ENCODE assay signal across 9 cellular contexts in the genomic region with DNA sequence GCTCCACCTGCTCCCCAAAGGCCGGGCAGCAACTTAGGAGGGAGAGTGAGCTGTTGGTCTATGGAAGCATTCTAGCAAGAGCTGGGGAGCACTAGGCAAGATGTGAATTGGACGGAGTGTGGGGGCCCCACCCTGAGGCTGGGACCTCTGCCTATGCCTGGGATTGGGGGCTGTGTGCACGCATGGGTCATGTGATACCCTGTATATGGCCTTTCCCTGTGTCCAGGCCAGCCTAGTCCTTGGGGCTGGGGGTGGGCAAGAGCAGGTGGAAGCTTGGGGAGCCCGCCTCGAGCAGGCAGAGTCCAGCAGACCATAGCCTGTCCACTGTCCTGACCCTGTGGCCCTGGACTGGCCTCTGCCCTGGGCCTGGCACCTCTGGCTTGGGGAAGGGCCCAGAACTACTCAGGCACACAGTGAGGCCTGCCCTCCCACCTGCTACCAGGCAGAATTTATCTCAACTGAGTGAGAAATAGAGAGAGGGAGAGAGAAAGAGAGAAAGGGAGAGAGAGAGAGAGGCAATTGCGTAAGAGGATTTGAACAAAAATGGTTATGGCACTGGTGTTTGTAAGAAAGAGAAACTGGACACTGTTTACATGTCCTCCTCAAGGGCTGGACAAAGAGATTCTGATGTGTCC. TPM values are rescaled to one million over a fixed set of nuclear protein-coding genes. Genes with fewer than 3 reads are reported as not detected.
DNase-seq lines count a peak whose midpoint lies in the region; ATAC-seq and TF ChIP-seq lines count a peak whose summit lies in the region.
"Had no signal": no experiment of that assay in that cellular context is flagged by ENCODE, and none has a peak within 500 bp of the region (broad histone marks: within the 10 kb centered on the region; RNA-seq: fewer than 3 reads in every experiment).

No MANE protein-coding gene starts in this region.

- peak overlapping the region; percentile 9 to 61 for H3K27ac ChIP-seq in liver (ENCODE audit: low read depth in 1 of 2, low read length in 2 of 2)
- peak overlapping the region; percentile 82 to 87 for H3K27ac ChIP-seq in testis

- intact Hi-C loops in testis (cut with DNase I; ENCODE audit: low total_unique reads), result no loop called here

- H3K36me3 ChIP-seq in liver (ENCODE audit: control insufficient read depth in 4 of 4, insufficient read depth in 3 of 4, low read depth in 1 of 4, low read length in 3 of 4) (no peaks in the 10 kb centered on the region), testis (ENCODE audit: low read depth, missing control alignments) (no peaks in the 10 kb centered on the region)

- no peak for TF ChIP-seq CTCF in choroid plexus epithelial cell (conservative IDR thresholded peaks at IDR 0.05; ENCODE audit: low read depth, low read length)
- no peak for TF ChIP-seq CTCF in liver (IDR thresholded peaks at IDR 0.05; ENCODE audit: low read depth, low read length, missing input control)
- no peak for TF ChIP-seq CTCF in testis (IDR thresholded peaks at IDR 0.05)

- DNase-seq in LHCN-M2 (ENCODE audit: low read depth), result peak; percentile 57
- peak; percentile 65 for DNase-seq in choroid plexus epithelial cell (ENCODE audit: low read depth)
- DNase-seq in testis, result no peak
- no peak for DNase-seq in activated effector memory CD4-positive, alpha-beta T cell treated with Interleukin-2 at 50 U/mL for 16 hours
- DNase-seq in amygdala (lab: John Stamatoyannopoulos, UW), result no peak
- DNase-seq: immature natural killer cell had no signal

- no peak for TF ChIP-seq POLR2A in testis (IDR thresholded peaks at IDR 0.05)

- H3K27me3 ChIP-seq in liver (ENCODE audit: control insufficient read depth in 4 of 4, insufficient read depth in 4 of 4, low read length in 3 of 4) (no peaks in the 10 kb centered on the region), testis (no peaks in the 10 kb centered on the region)

- ATAC-seq in HG03135 (IDR thresholded peaks at IDR 0.05; ENCODE audit: unreplicated experiment), result no peak

- no peak overlapping the region for H3K9ac ChIP-seq in liver (ENCODE audit: low read depth in 1 of 2, low read length in 2 of 2)

- WGBS in liver, result 65% methylated on average over 6 of the region's 6 CpGs
- 62 to 64% methylated on average over 6 of the region's 6 CpGs for WGBS in testis, 2 donors

- H3K4me1 ChIP-seq in liver (ENCODE audit: control insufficient read depth in 4 of 4, insufficient read depth in 4 of 4, low read length in 3 of 4) (peaks cover 6 to 22% (median 17%) of the 10 kb centered on the region in 4 donors), testis (peaks cover 56% of the 10 kb centered on the region)

- no peak for TF ChIP-seq RAD21 in liver (IDR thresholded peaks at IDR 0.05)

- H3K9me3 ChIP-seq in liver (ENCODE audit: control insufficient read depth in 4 of 4, low read length in 3 of 4), result no peaks in the 10 kb centered on the region
- H3K9me3 ChIP-seq in testis, result no peaks in the 10 kb centered on the region

- H3K4me3 ChIP-seq in choroid plexus epithelial cell (ENCODE audit: low read depth, low read length) (no peak overlapping the region), liver (ENCODE audit: low read depth in 1 of 3, low read length in 3 of 3) (no peak overlapping the region), testis (no peak overlapping the region)

TF ChIP-seq in liver, 16 proteins besides CTCF, POLR2A, EP300 and RAD21:
- TF ChIP-seq RXRA (IDR thresholded peaks at IDR 0.05) (peak; percentile 58 to 81), FOXA1 (IDR thresholded peaks at IDR 0.05) (no peak), JUND (IDR thresholded peaks at IDR 0.05) (no peak), FOXA2 (IDR thresholded peaks at IDR 0.05) (no peak), TAF1 (conservative IDR thresholded peaks at IDR 0.05) (no peak), HNF4G (IDR thresholded peaks at IDR 0.05) (no peak), SP1 (IDR thresholded peaks at IDR 0.05) (peak; percentile 43), NR2F2 (IDR thresholded peaks at IDR 0.05) (peak; percentile 39), EGR1 (IDR thresholded peaks at IDR 0.05; ENCODE audit: low read depth in 2 of 2) (no peak), YY1 (IDR thresholded peaks at IDR 0.05) (no peak), HNF4A (conservative IDR thresholded peaks at IDR 0.05) (peak; percentile 76 to 82)
- TF ChIP-seq, protein P1, sequence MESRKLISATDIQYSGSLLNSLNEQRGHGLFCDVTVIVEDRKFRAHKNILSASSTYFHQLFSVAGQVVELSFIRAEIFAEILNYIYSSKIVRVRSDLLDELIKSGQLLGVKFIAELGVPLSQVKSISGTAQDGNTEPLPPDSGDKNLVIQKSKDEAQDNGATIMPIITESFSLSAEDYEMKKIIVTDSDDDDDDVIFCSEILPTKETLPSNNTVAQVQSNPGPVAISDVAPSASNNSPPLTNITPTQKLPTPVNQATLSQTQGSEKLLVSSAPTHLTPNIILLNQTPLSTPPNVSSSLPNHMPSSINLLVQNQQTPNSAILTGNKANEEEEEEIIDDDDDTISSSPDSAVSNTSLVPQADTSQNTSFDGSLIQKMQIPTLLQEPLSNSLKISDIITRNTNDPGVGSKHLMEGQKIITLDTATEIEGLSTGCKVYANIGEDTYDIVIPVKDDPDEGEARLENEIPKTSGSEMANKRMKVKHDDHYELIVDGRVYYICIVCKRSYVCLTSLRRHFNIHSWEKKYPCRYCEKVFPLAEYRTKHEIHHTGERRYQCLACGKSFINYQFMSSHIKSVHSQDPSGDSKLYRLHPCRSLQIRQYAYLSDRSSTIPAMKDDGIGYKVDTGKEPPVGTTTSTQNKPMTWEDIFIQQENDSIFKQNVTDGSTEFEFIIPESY (IDR thresholded peaks at IDR 0.05), result no peak
- TF ChIP-seq, protein P2, sequence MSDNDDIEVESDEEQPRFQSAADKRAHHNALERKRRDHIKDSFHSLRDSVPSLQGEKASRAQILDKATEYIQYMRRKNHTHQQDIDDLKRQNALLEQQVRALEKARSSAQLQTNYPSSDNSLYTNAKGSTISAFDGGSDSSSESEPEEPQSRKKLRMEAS (IDR thresholded peaks at IDR 0.05), result no peak
- TF ChIP-seq, protein P3, sequence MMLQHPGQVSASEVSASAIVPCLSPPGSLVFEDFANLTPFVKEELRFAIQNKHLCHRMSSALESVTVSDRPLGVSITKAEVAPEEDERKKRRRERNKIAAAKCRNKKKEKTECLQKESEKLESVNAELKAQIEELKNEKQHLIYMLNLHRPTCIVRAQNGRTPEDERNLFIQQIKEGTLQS (IDR thresholded peaks at IDR 0.05), result no peak

RNA-seq across cellular contexts. Expression of a gene that starts 19.1 kb away (rescaled TPM):
- total RNA-seq in LHCN-M2 (2014; rRNA removed), result 8.1 and 10.0 TPM in 2 replicates
- 3.9 TPM for polyA plus RNA-seq in LHCN-M2 (2012)
- 1 to 10 TPM; 7.8 to 9.4 TPM for total RNA-seq in liver
- 1 to 10 TPM; 2.3 to 4.4 TPM for polyA plus RNA-seq in liver
- total RNA-seq in testis, result 10 to 100 TPM; 22.9 to 23.9 TPM
- polyA plus RNA-seq in testis (ENCODE audit: insufficient read depth, low read depth, low replicate concordance), result 14.0 TPM

RNA-seq across cellular contexts. Expression of a gene that starts 19.3 kb away (rescaled TPM):
- total RNA-seq in LHCN-M2 (2014; rRNA removed), result not detected in 2 replicates
- polyA plus RNA-seq in LHCN-M2 (2012), result not detected
- under 1 TPM in 1 of 2 donors, not detected in 1; 0.56 TPM for total RNA-seq in liver
- not detected for polyA plus RNA-seq in liver
- total RNA-seq in testis, result under 1 TPM; 0.31 to 0.39 TPM
- 2.7 TPM for polyA plus RNA-seq in testis (ENCODE audit: insufficient read depth, low read depth, low replicate concordance)
- total RNA-seq: NCI-H460 had no signal
- polyA plus RNA-seq: immature natural killer cell had no signal

RNA-seq across cellular contexts. Expression of a gene that starts 25.9 kb away (rescaled TPM):
- total RNA-seq in LHCN-M2 (2014; rRNA removed), result 1.1 and 1.7 TPM in 2 replicates
- polyA plus RNA-seq in LHCN-M2 (2012), result 1.1 TPM
- total RNA-seq in liver, result under 1 TPM; 0.14 to 0.50 TPM
- polyA plus RNA-seq in liver, result under 1 TPM; 0.58 to 0.61 TPM
- total RNA-seq in testis, result 10 to 100 TPM; 12.4 to 19.4 TPM
- 9.1 TPM for polyA plus RNA-seq in testis (ENCODE audit: insufficient read depth, low read depth, low replicate concordance)
- polyA plus RNA-seq: immature natural killer cell had no signal

RNA-seq across cellular contexts. Expression of a gene that starts 34.8 kb away (rescaled TPM):
- total RNA-seq in LHCN-M2 (2014; rRNA removed) (147 and 148 TPM in 2 replicates), liver (10 to 100 TPM; 51.1 to 52.5 TPM), testis (100 to 1,000 TPM; 113 to 179 TPM)
- polyA plus RNA-seq in LHCN-M2 (2012), result 252 TPM
- polyA plus RNA-seq in liver (100 to 1,000 TPM; 120 TPM), testis (ENCODE audit: insufficient read depth, low read depth, low replicate concordance) (145 TPM)

RNA-seq across cellular contexts. Expression of a gene that starts 35.9 kb away (rescaled TPM):
- total RNA-seq in LHCN-M2 (2014; rRNA removed) (45.8 and 53.4 TPM in 2 replicates), liver (100 to 1,000 TPM in 1 of 2 donors, 10 to 100 TPM in 1; 21.2 to 200 TPM), testis (10 to 100 TPM; 49.1 to 51.9 TPM)
- 29.1 TPM for polyA plus RNA-seq in LHCN-M2 (2012)
- polyA plus RNA-seq in liver (100 to 1,000 TPM; 173 to 190 TPM), testis (ENCODE audit: insufficient read depth, low read depth, low replicate concordance) (34.4 TPM)

Comparison
In these comparisons a context has a peak if more than half of its experiments do, and no peak if none do; other contexts are left out.
1. DNase-seq: peak in LHCN-M2 (single experiment) and choroid plexus epithelial cell (single experiment); none in testis (single experiment), activated effector memory CD4-positive, alpha-beta T cell treated with Interleukin-2 at 50 U/mL for 16 hours (single experiment) and amygdala (0 of 56).